In genomic region chr2:109560265-109560664, GRCh38 we compare ENCODE assay signal across 1 cellular context.
TF ChIP-seq lines count a peak whose summit lies in the region.

No MANE protein-coding gene starts in this region.

TF ChIP-seq in HCT116, 20 proteins besides CTCF, POLR2A, EP300 and RAD21 (continued from another document):
- TF ChIP-seq ZBTB33 (IDR thresholded peaks at IDR 0.05; ENCODE audit: extremely low read depth, insufficient replicate concordance, low read length), result no peak
- TF ChIP-seq YY1 (IDR thresholded peaks at IDR 0.05; ENCODE audit: extremely low read depth, insufficient replicate concordance, low read depth, low read length), result no peak
TF ChIP-seq in HCT116: peak in this region for 0.
